1 cellular context compared by ENCODE assay signal in the genomic region with DNA sequence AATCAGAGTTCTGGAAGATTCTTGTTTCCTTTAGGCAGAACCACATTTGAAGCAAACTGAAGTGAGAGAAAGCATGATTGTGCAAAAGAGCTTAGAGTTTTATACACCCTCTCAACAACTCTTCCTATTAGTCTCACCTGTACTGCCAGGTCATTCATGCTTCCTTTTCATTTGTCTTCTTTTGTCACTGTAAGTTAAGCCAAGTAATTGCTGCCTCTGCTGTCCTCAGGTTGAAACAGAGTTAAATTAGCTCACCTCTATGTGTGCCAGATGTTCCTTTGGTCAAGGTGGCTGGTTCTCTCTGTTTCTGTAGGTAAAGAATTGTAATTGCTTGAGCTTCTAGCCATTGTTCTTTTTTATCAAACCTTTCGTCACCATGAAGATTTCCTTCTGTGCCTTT.
TF ChIP-seq lines count a peak whose summit lies in the region.

No MANE protein-coding gene starts in this region.

TF ChIP-seq in H1, 55 proteins besides CTCF, POLR2A, EP300 and RAD21:
- TF ChIP-seq ZNF274 (IDR thresholded peaks at IDR 0.05; ENCODE audit: borderline replicate concordance, extremely low read depth, low read length) = no peak
- TF ChIP-seq JUND (IDR thresholded peaks at IDR 0.05; ENCODE audit: low read length) = no peak
- TF ChIP-seq CBX8 (IDR thresholded peaks at IDR 0.05; ENCODE audit: borderline replicate concordance, low read depth, low read length) = no peak
- no peak for TF ChIP-seq KDM4A (IDR thresholded peaks at IDR 0.05; ENCODE audit: low read depth, low read length, severe bottlenecking)
- no peak for TF ChIP-seq POLR2AphosphoS5 (IDR thresholded peaks at IDR 0.05; ENCODE audit: low read depth, low read length)
- TF ChIP-seq CREB1 (IDR thresholded peaks at IDR 0.05) = no peak
- no peak for TF ChIP-seq YY1 (IDR thresholded peaks at IDR 0.05; ENCODE audit: low read depth, low read length)
- TF ChIP-seq SUZ12 (IDR thresholded peaks at IDR 0.05; ENCODE audit: low read length) = no peak
- no peak for TF ChIP-seq POU5F1 (IDR thresholded peaks at IDR 0.05; ENCODE audit: low read depth, low read length)
- no peak for TF ChIP-seq SP1 (IDR thresholded peaks at IDR 0.05; ENCODE audit: low read depth, low read length)
